8 cellular contexts compared by ENCODE assay signal in the genomic region with DNA sequence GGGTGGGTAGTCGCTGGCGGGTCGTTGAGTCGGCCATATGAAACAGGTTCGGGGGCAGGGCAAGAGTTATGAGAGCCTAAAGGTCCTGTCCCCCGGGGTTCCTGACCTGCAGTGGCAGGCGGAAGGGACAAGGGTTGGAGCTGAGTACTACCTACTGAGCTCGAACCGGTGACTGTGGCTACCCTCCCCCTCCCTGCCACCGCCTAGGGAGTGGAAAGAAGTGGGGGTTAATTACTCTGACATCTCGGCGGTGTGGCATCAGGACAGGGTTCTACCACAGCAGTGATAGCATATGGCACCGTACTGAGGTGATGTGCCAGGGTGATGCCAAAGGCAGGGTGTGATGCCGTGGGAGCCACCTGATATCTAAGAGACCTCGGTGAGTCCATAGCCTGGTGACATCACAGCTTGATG. TPM values are rescaled to one million over a fixed set of nuclear protein-coding genes. Genes with fewer than 3 reads are reported as not detected.
DNase-seq lines count a peak whose midpoint lies in the region; ATAC-seq, FAIRE-seq and TF ChIP-seq lines count a peak whose summit lies in the region.

No MANE protein-coding gene starts in this region.

- DNase-seq in NCI-H524 (lab: John Stamatoyannopoulos, UW) = peak; percentile 43 to 77
- DNase-seq in NCI-H524 treated with DMSO at 0.1 percent for 48 hours (lab: John Stamatoyannopoulos, UW) = no peak
- no peak for DNase-seq in Jurkat, Clone E6-1 (ENCODE audit: low read depth, low spot score)
- DNase-seq in bronchial epithelial cell (ENCODE audit: low read depth) = peak; percentile 21
- peak; percentile 3 to 21 for DNase-seq in lung microvascular endothelial cell (ENCODE audit: low read depth in 2 of 2)
- no peak for DNase-seq in NCI-H82 (lab: John Stamatoyannopoulos, UW)
- no peak for DNase-seq in activated CD4-positive, alpha-beta T cell treated with anti-CD3 and anti-CD28 coated beads for 1 hour

- FAIRE-seq in bronchial epithelial cell (lab: Jason Lieb, UNC) = no peak

- no peaks in the 10 kb centered on the region for H3K27me3 ChIP-seq in bronchial epithelial cell (ENCODE audit: control insufficient read depth, insufficient read depth, low read length)

- peak overlapping the region; percentile 75 for H3K4me3 ChIP-seq in Jurkat, Clone E6-1 (ENCODE audit: low read length)
- H3K4me3 ChIP-seq in bronchial epithelial cell (ENCODE audit: low read depth, low read length) = peak overlapping the region; percentile 64

- TF ChIP-seq CTCF in bronchial epithelial cell (IDR thresholded peaks at IDR 0.05; ENCODE audit: insufficient read depth, low read length, severe bottlenecking) = no peak

- ATAC-seq in GM21717 (IDR thresholded peaks at IDR 0.05; ENCODE audit: unreplicated experiment) = peak; percentile 48

- H3K36me3 ChIP-seq in bronchial epithelial cell (ENCODE audit: control insufficient read depth, insufficient read depth, low read length) = no peaks in the 10 kb centered on the region

RNA-seq across cellular contexts. Expression of gene ATG4A, which starts 0.3 kb away (rescaled TPM):
- 23.4 TPM for polyA plus RNA-seq in Jurkat, Clone E6-1 (2012; ENCODE audit: insufficient read depth, insufficient read length)
- total RNA-seq in bronchial epithelial cell = 12.4 and 19.5 TPM in 2 replicates
- 10.9 and 13.9 TPM in 2 replicates for total RNA-seq in lung microvascular endothelial cell

RNA-seq across cellular contexts. Expression of gene PSMD10, which starts 0.5 kb away (rescaled TPM):
- polyA plus RNA-seq in Jurkat, Clone E6-1 (2012; ENCODE audit: insufficient read depth, insufficient read length) = 117 TPM
- 91.9 and 119 TPM in 2 replicates for total RNA-seq in bronchial epithelial cell
- 54.8 and 74.5 TPM in 2 replicates for total RNA-seq in lung microvascular endothelial cell

RNA-seq across cellular contexts. Expression of gene VSIG1, which starts 47.0 kb away (rescaled TPM):
- not detected for polyA plus RNA-seq in Jurkat, Clone E6-1 (2012; ENCODE audit: insufficient read depth, insufficient read length)
- total RNA-seq in bronchial epithelial cell = 0.26 TPM in 2 replicates
- 0.20 and 0.65 TPM in 2 replicates for total RNA-seq in lung microvascular endothelial cell

Comparison
In these comparisons a context has a peak if more than half of its experiments do, and no peak if none do; other contexts are left out.
1. DNase-seq: peak in NCI-H524 (2 of 2), bronchial epithelial cell (single experiment) and lung microvascular endothelial cell (2 of 2); none in NCI-H524 treated with DMSO at 0.1 percent for 48 hours (single experiment), Jurkat, Clone E6-1 (single experiment), NCI-H82 (single experiment) and activated CD4-positive, alpha-beta T cell treated with anti-CD3 and anti-CD28 coated beads for 1 hour (single experiment).